ENCODE assay signal across 26 cellular contexts in genomic region chr15:66615846-66616245, GRCh38. TPM values are rescaled to one million over a fixed set of nuclear protein-coding genes. Genes with fewer than 3 reads are reported as not detected.
"Had no signal": no experiment of that assay in that cellular context is flagged by ENCODE, and none has a peak within 500 bp of the region (broad histone marks: within the 10 kb centered on the region; RNA-seq: fewer than 3 reads in every experiment).

No MANE protein-coding gene starts in this region.

- H3K36me3 Mint-ChIP-seq: activated naive CD8-positive, alpha-beta T cell had no signal

- H3K27me3 ChIP-seq: body of pancreas, heart right ventricle, pancreas, tibial nerve had no signal

- H3K9me3 ChIP-seq: body of pancreas, esophagus muscularis mucosa, heart right ventricle, pancreas, psoas muscle, tibial nerve had no signal

- H3K36me3 ChIP-seq: esophagus muscularis mucosa, heart right ventricle, pancreas, tibial nerve, WERI-Rb-1 had no signal

- DNase-seq: activated CD4-positive, alpha-beta T cell treated with anti-CD3 and anti-CD28 coated beads for 48 hours; activated CD4-positive, alpha-beta T cell treated with anti-CD3 and anti-CD28 coated beads, Interleukin-2, amount 50 U/mL, for 48 hours; activated CD8-positive, alpha-beta memory T cell treated with anti-CD3 and anti-CD28 coated beads for 24 hours; activated effector memory CD4-positive, alpha-beta T cell treated with Interleukin-2 at 50 U/mL for 16 hours; activated naive CD4-positive, alpha-beta T cell treated with Interleukin-2 at 50 U/mL for 16 hours; aorta; body of pancreas; endodermal cell; foreskin keratinocyte; heart right ventricle; pancreas; psoas muscle; stimulated activated naive CD4-positive, alpha-beta T cell; T-helper 1 cell; WERI-Rb-1 had no signal

- H3K4me3 Mint-ChIP-seq: activated naive CD8-positive, alpha-beta T cell; endodermal cell; nephron; T-helper 2 cell treated with Interferon-gamma antibody and Interleukin-4, amounts not matched to agents 5 μg/mL and 100 μg/mL, for 36 hours had no signal

- H3K27ac ChIP-seq: body of pancreas, esophagus muscularis mucosa, foreskin keratinocyte, pancreas, psoas muscle, tibial nerve, WERI-Rb-1 had no signal

- H3K9me3 Mint-ChIP-seq: endodermal cell; nephron; T-helper 2 cell treated with Interferon-gamma antibody and Interleukin-4, amounts not matched to agents 5 μg/mL and 100 μg/mL, for 36 hours had no signal

- H3K4me1 ChIP-seq: foreskin keratinocyte, psoas muscle had no signal

- H3K27ac Mint-ChIP-seq: activated naive CD8-positive, alpha-beta T cell; endodermal cell; T-helper 2 cell treated with Interferon-gamma antibody and Interleukin-4, amounts not matched to agents 5 μg/mL and 100 μg/mL, for 36 hours had no signal

- H3K4me3 ChIP-seq: body of pancreas, esophagus muscularis mucosa, heart right ventricle, lung, pancreas, psoas muscle, tibial nerve had no signal

RNA-seq across cellular contexts. Expression of gene LCTL, which starts 50.0 kb away (rescaled TPM):
- total RNA-seq: aorta, body of pancreas, cerebellum, esophagus muscularis mucosa, kidney epithelial cell, lung, mesenteric fat pad, mucosa of gallbladder, pancreas, psoas muscle had no signal
- polyA plus RNA-seq: adipose tissue, aorta, heart right ventricle, lung, pancreas, psoas muscle had no signal
